ENCODE assay signal across 30 cellular contexts in genomic region chr4:5973033-5973432, GRCh38. TPM values are rescaled to one million over a fixed set of nuclear protein-coding genes. Genes with fewer than 3 reads are reported as not detected.
"Had no signal": no experiment of that assay in that cellular context is flagged by ENCODE, and none has a peak within 500 bp of the region (broad histone marks: within the 10 kb centered on the region; RNA-seq: fewer than 3 reads in every experiment).

No MANE protein-coding gene starts in this region.

- H3K27ac ChIP-seq: ascending aorta, body of pancreas, KMS-11, RWPE1, SJSA1 had no signal

- H3K4me3 Mint-ChIP-seq: activated CD8-positive, alpha-beta memory T cell treated with anti-CD3 and anti-CD28 coated beads, Interleukin-2, amount 10 ng/mL, durations not matched to agents 7 days and 5 days; activated T-helper 17 cell treated with anti-CD3 and anti-CD28 coated beads, Interleukin-2, amount 50 U/mL, for 72 hours; central memory CD8-positive, alpha-beta T cell; T-helper 1 cell treated with Interleukin-12 subunit alpha and Interleukin-12 subunit beta and Interleukin-4 antibody, amounts not matched to agents 30 μg/mL and 1 μg/mL, for 36 hours; WTC11 had no signal

- H3K9me3 ChIP-seq: ascending aorta, body of pancreas, SJSA1 had no signal

- H3K9ac ChIP-seq: KMS-11 had no signal

- H3K36me3 ChIP-seq: ascending aorta, SJSA1 had no signal

- H3K4me2 ChIP-seq: KMS-11 had no signal

- H3K36me3 Mint-ChIP-seq: activated CD8-positive, alpha-beta memory T cell treated with anti-CD3 and anti-CD28 coated beads, Interleukin-2, amount 10 ng/mL, durations not matched to agents 7 days and 5 days; WTC11 had no signal

- H3K27me3 Mint-ChIP-seq: central memory CD8-positive, alpha-beta T cell had no signal

- H3K4me1 Mint-ChIP-seq: activated CD8-positive, alpha-beta memory T cell treated with anti-CD3 and anti-CD28 coated beads, Interleukin-2, amount 10 ng/mL, durations not matched to agents 7 days and 5 days; activated T-helper 17 cell treated with anti-CD3 and anti-CD28 coated beads, Interleukin-2, amount 50 U/mL, for 72 hours; central memory CD8-positive, alpha-beta T cell had no signal

- H3K4me3 ChIP-seq: ascending aorta, body of pancreas, SJSA1 had no signal

- ATAC-seq: activated CD8-positive, alpha-beta memory T cell treated with anti-CD3 and anti-CD28 coated beads, Interleukin-2, amount 10 ng/mL, durations not matched to agents 7 days and 5 days; activated T-helper 17 cell treated with anti-CD3 and anti-CD28 coated beads, Interleukin-2, amount 50 U/mL, for 72 hours; body of pancreas; Panc1; SK-N-SH treated with all-trans-retinoic acid at 6 μM for 48 hours; WTC11 had no signal

- H3K27me3 ChIP-seq: ascending aorta, body of pancreas, SJSA1 had no signal

- H3K4me1 ChIP-seq: ascending aorta, body of pancreas, SJSA1 had no signal

- H3K27ac Mint-ChIP-seq: activated CD8-positive, alpha-beta memory T cell treated with anti-CD3 and anti-CD28 coated beads, Interleukin-2, amount 10 ng/mL, durations not matched to agents 7 days and 5 days; activated T-helper 17 cell treated with anti-CD3 and anti-CD28 coated beads, Interleukin-2, amount 50 U/mL, for 72 hours; T-helper 1 cell treated with Interleukin-12 subunit alpha and Interleukin-12 subunit beta and Interleukin-4 antibody, amounts not matched to agents 30 μg/mL and 1 μg/mL, for 36 hours; WTC11 had no signal

- DNase-seq: activated CD4-positive, alpha-beta T cell treated with anti-CD3 and anti-CD28 coated beads for 48 hours; activated CD4-positive, alpha-beta T cell treated with anti-CD3 and anti-CD28 coated beads, Interleukin-2, amount 50 U/mL, for 4 hours; activated CD4-positive, CD25-positive, alpha-beta regulatory T cell treated with anti-CD3 and anti-CD28 coated beads, Interleukin-2, amount 50 U/mL, for 72 hours; activated CD8-positive, alpha-beta memory T cell treated with anti-CD3 and anti-CD28 coated beads, Interleukin-2, amount 10 ng/mL, durations not matched to agents 7 days and 5 days; activated naive CD4-positive, alpha-beta T cell treated with anti-CD3 and anti-CD28 coated beads, Interleukin-2, amount 50 U/mL, for 16 hours; activated T-cell treated with anti-CD3 and anti-CD28 coated beads for 4 hours; activated T-cell treated with anti-CD3 and anti-CD28 coated beads, Interleukin-2, amount 50 U/mL, for 48 hours; body of pancreas; NCI-H1092; NCI-H1417; NCI-H1930; NCI-H2171; NCI-H2227 treated with DMSO at 0.1 percent for 48 hours; NCI-H510A treated with DMSO at 0.1 percent for 48 hours; NCI-H69; NK-92 treated with Interleukin-12 subunit alpha and Interleukin-12 subunit beta, amount 100 ng/mL, for 24 hours; OCI-M1; SHP77 had no signal

- H3K9me3 Mint-ChIP-seq: activated T-helper 17 cell treated with anti-CD3 and anti-CD28 coated beads, Interleukin-2, amount 50 U/mL, for 72 hours; central memory CD8-positive, alpha-beta T cell; T-helper 1 cell treated with Interleukin-12 subunit alpha and Interleukin-12 subunit beta and Interleukin-4 antibody, amounts not matched to agents 30 μg/mL and 1 μg/mL, for 36 hours; WTC11 had no signal

RNA-seq across cellular contexts. Expression of gene C4orf50, which starts 45.2 kb away (rescaled TPM):
- total RNA-seq: ascending aorta, bronchial epithelial cell, MCF 10A, SJSA1 had no signal
